22 cellular contexts compared by ENCODE assay signal in the genomic region with DNA sequence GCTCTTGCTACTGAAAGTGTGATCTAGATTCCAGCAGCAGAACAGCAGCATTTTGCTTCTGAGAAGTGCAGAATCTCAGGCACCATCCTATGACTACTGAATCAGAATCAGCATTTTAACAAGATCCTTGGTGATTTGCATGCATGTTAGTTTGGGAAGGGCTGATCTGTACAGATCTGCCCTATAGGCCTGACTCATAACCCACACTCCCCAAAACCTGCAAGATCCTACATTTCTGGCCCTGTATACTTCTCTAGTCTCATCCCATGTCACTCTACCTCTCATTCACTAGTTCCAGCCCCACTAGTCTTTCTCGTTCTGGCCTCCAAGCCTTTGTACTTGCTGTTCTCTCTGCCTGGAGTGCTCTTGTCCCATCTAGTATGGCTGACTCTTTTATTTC. TPM values are rescaled to one million over a fixed set of nuclear protein-coding genes. Genes with fewer than 3 reads are reported as not detected.
DNase-seq lines count a peak whose midpoint lies in the region; ATAC-seq, FAIRE-seq and TF ChIP-seq lines count a peak whose summit lies in the region.
"Had no signal": no experiment of that assay in that cellular context is flagged by ENCODE, and none has a peak within 500 bp of the region (broad histone marks: within the 10 kb centered on the region; RNA-seq: fewer than 3 reads in every experiment).

No MANE protein-coding gene starts in this region.

- no peaks in the 10 kb centered on the region for H3K9me1 ChIP-seq in endothelial cell of umbilical vein (replicated peaks; ENCODE audit: control insufficient read depth, extremely low read depth, insufficient read depth, low read length)

- H3K27ac ChIP-seq in endothelial cell of umbilical vein (ENCODE audit: insufficient read depth, low read depth, low read length): no peak overlapping the region
- peak overlapping the region; percentile 50 to 64 (median 57) for H3K27ac ChIP-seq in sigmoid colon
- H3K27ac ChIP-seq: coronary artery, KMS-11, lower lobe of right lung, psoas muscle, uterus had no signal

- H3K79me2 ChIP-seq in Loucy (ENCODE audit: insufficient read depth, low read length) (no peaks in the 10 kb centered on the region), endothelial cell of umbilical vein (ENCODE audit: control insufficient read depth, insufficient read depth, low read length) (no peaks in the 10 kb centered on the region)

- H3K4me2 ChIP-seq in Loucy (ENCODE audit: low read depth, low read length, poor library complexity, severe bottlenecking) (peak overlapping the region; percentile 48), endothelial cell of umbilical vein (ENCODE audit: insufficient read depth, low read length) (no peak overlapping the region)
- H3K4me2 ChIP-seq: KMS-11 had no signal

- peak overlapping the region; percentile 13 for H3K27ac Mint-ChIP-seq in activated CD4-positive, alpha-beta T cell treated with anti-CD3 and anti-CD28 coated beads, Interleukin-2, amount 10 ng/mL, durations not matched to agents 24 days and 14 days

- H3K4me1 ChIP-seq in Loucy (ENCODE audit: insufficient read depth, low read length, poor library complexity, severe bottlenecking): peaks cover 67% of the 10 kb centered on the region
- peaks cover 6% of the 10 kb centered on the region for H3K4me1 ChIP-seq in endothelial cell of umbilical vein (ENCODE audit: control insufficient read depth, extremely low read depth, insufficient read depth, low read length)
- H3K4me1 ChIP-seq in sigmoid colon: peaks cover 0 to 18% (median 12%) of the 10 kb centered on the region in 4 donors
- H3K4me1 ChIP-seq: uterus had no signal

- WGBS in sigmoid colon, 2 donors: 89 to 96% methylated on average over 1 of the region's 1 CpG

- H3K27me3 ChIP-seq in Loucy (ENCODE audit: insufficient read depth, low read length, poor library complexity, severe bottlenecking): no peaks in the 10 kb centered on the region
- H3K27me3 ChIP-seq in endothelial cell of umbilical vein (ENCODE audit: control insufficient read depth in 2 of 2, insufficient read depth in 2 of 2, low read length in 2 of 2): peaks cover 4 to 6% of the 10 kb centered on the region in 2 experiments
- no peaks in the 10 kb centered on the region for H3K27me3 ChIP-seq in sigmoid colon
- H3K27me3 ChIP-seq: uterus had no signal

- TF ChIP-seq EP300 in sigmoid colon (IDR thresholded peaks at IDR 0.05): no peak

- no peaks in the 10 kb centered on the region for H3F3A ChIP-seq in Loucy (ENCODE audit: low read depth)

- CTCF ChIA-PET in endothelial cell of umbilical vein (lab: Charles Lee): no interaction called here

- H3K9me2 ChIP-seq in Loucy (replicated peaks; ENCODE audit: low read depth, low read length): no peaks in the 10 kb centered on the region

- dilution Hi-C loops in endothelial cell of umbilical vein (cut with MboI; ENCODE audit: extremely low pct_ligation_motif_present, low sequenced_read_pairs): no loop called here

- BruUV-seq in endothelial cell of umbilical vein (replicated peaks; lab: Mats Ljungman, UMichigan): TSS peak; percentile 61

- no peaks in the 10 kb centered on the region for H3K9me3 ChIP-seq in Loucy (ENCODE audit: insufficient read depth, low read depth, low read length)
- no peaks in the 10 kb centered on the region for H3K9me3 ChIP-seq in endothelial cell of umbilical vein (replicated peaks; ENCODE audit: control insufficient read depth, insufficient read depth, low read length)
- no peaks in the 10 kb centered on the region for H3K9me3 ChIP-seq in sigmoid colon
- H3K9me3 ChIP-seq: lower lobe of right lung, psoas muscle, uterus had no signal

- peaks cover 11% of the 10 kb centered on the region for H3K9me3 Mint-ChIP-seq in activated CD4-positive, alpha-beta T cell treated with anti-CD3 and anti-CD28 coated beads, Interleukin-2, amount 10 ng/mL, durations not matched to agents 24 days and 14 days

- POLR2A ChIA-PET in endothelial cell of umbilical vein (lab: Charles Lee): no interaction called here

- H3K9ac ChIP-seq in Loucy (ENCODE audit: low read depth, low read length, poor library complexity, severe bottlenecking) (peak overlapping the region; percentile 63), endothelial cell of umbilical vein (replicated peaks; ENCODE audit: extremely low read depth, insufficient read depth, low read length) (no peak overlapping the region)
- H3K9ac ChIP-seq: KMS-11 had no signal

- no peak for ATAC-seq in HG02973 (IDR thresholded peaks at IDR 0.05; ENCODE audit: unreplicated experiment)
- ATAC-seq: lower lobe of right lung, psoas muscle had no signal

- TF ChIP-seq POLR2A in endothelial cell of umbilical vein (IDR thresholded peaks at IDR 0.05; ENCODE audit: low read depth, low read length) (no peak), sigmoid colon (IDR thresholded peaks at IDR 0.05) (no peak)

- intact Hi-C loops in activated CD4-positive, alpha-beta T cell treated with anti-CD3 and anti-CD28 coated beads, Interleukin-2, amount 10 ng/mL, durations not matched to agents 24 days and 14 days (cut with micrococcal nuclease): no loop called here
- intact Hi-C loops in endothelial cell of umbilical vein (cut with micrococcal nuclease): loop anchor here (2.0 kb wide), 1 partner anchor 14 kb away; no protein-coding TSS in a partner anchor
- intact Hi-C loops in sigmoid colon (cut with DNase I): no loop called here

- H2AFZ ChIP-seq in Loucy (ENCODE audit: low read length) (peak overlapping the region; percentile 64; the same call in 1 of the 2 replicates), endothelial cell of umbilical vein (ENCODE audit: low read depth, low read length) (no peak overlapping the region)

- H3K27me3 Mint-ChIP-seq in activated CD4-positive, alpha-beta T cell treated with anti-CD3 and anti-CD28 coated beads, Interleukin-2, amount 10 ng/mL, durations not matched to agents 24 days and 14 days: no peaks in the 10 kb centered on the region

- H3K36me3 Mint-ChIP-seq in activated CD4-positive, alpha-beta T cell treated with anti-CD3 and anti-CD28 coated beads, Interleukin-2, amount 10 ng/mL, durations not matched to agents 24 days and 14 days (ENCODE audit: low read depth): peaks cover 37% of the 10 kb centered on the region

- no peaks in the 10 kb centered on the region for H4K20me1 ChIP-seq in Loucy (ENCODE audit: insufficient read depth, low read length, poor library complexity, severe bottlenecking)
- H4K20me1 ChIP-seq in endothelial cell of umbilical vein (replicated peaks; ENCODE audit: control insufficient read depth, extremely low read depth, insufficient read depth, low read length): no peaks in the 10 kb centered on the region

- FAIRE-seq in endothelial cell of umbilical vein (lab: Jason Lieb, UNC): peak; percentile 35
- FAIRE-seq: A204.1 had no signal

- H3K4me3 Mint-ChIP-seq in activated CD4-positive, alpha-beta T cell treated with anti-CD3 and anti-CD28 coated beads, Interleukin-2, amount 10 ng/mL, durations not matched to agents 24 days and 14 days: no peak overlapping the region

- TF ChIP-seq CTCF in Loucy (conservative IDR thresholded peaks at IDR 0.05; ENCODE audit: low read length): no peak
- no peak for TF ChIP-seq CTCF in endothelial cell of umbilical vein (IDR thresholded peaks at IDR 0.05; ENCODE audit: extremely low read depth in 1 of 2, insufficient read depth in 1 of 2, low read depth in 1 of 2, low read length in 2 of 2)
- no peak for TF ChIP-seq CTCF in sigmoid colon (IDR thresholded peaks at IDR 0.05)

- peaks cover 34% of the 10 kb centered on the region for H3K4me1 Mint-ChIP-seq in activated CD4-positive, alpha-beta T cell treated with anti-CD3 and anti-CD28 coated beads, Interleukin-2, amount 10 ng/mL, durations not matched to agents 24 days and 14 days

- H3K4me3 ChIP-seq in Loucy (ENCODE audit: low read length, poor library complexity, severe bottlenecking) (no peak overlapping the region), endothelial cell of umbilical vein (replicated peaks in 1 of 3; ENCODE audit: insufficient read depth in 1 of 3, low read depth in 1 of 3, low read length in 3 of 3) (no peak overlapping the region), sigmoid colon (no peak overlapping the region)
- H3K4me3 ChIP-seq: coronary artery, lower lobe of right lung, psoas muscle, uterus had no signal

- no peaks in the 10 kb centered on the region for H3K36me3 ChIP-seq in Loucy (ENCODE audit: insufficient read depth, low read length)
- no peaks in the 10 kb centered on the region for H3K36me3 ChIP-seq in endothelial cell of umbilical vein (ENCODE audit: control insufficient read depth in 2 of 2, extremely low read depth in 1 of 2, insufficient read depth in 2 of 2, low read length in 2 of 2)
- H3K36me3 ChIP-seq in sigmoid colon: no peaks in the 10 kb centered on the region
- H3K36me3 ChIP-seq: lower lobe of right lung, uterus had no signal

- no peak for DNase-seq in activated CD4-positive, alpha-beta T cell treated with anti-CD3 and anti-CD28 coated beads, Interleukin-2, amount 10 ng/mL, durations not matched to agents 24 days and 14 days
- DNase-seq in activated CD4-positive, alpha-beta T cell treated with anti-CD3 and anti-CD28 coated beads for 48 hours: no peak
- DNase-seq in endothelial cell of umbilical vein (ENCODE audit: low read depth, low spot score): no peak
- DNase-seq in sigmoid colon: no peak
- no peak for DNase-seq in glomerular visceral epithelial cell (ENCODE audit: extremely low spot score)
- DNase-seq in NCI-H82 (lab: John Stamatoyannopoulos, UW): no peak
- DNase-seq: activated CD4-positive, alpha-beta T cell treated with anti-CD3 and anti-CD28 coated beads, Interleukin-2, amount 50 U/mL, for 4 hours; activated effector memory CD4-positive, alpha-beta T cell treated with anti-CD3 and anti-CD28 coated beads, Interleukin-2, amount 50 U/mL, for 16 hours; GDM1; GOT3; lower lobe of right lung; NCI-H526 treated with DMSO at 0.1 percent for 48 hours; psoas muscle; RPMI8226; stimulated activated CD8-positive, alpha-beta memory T cell treated with anti-CD3 and anti-CD28 coated beads, Interleukin-4, amount 100 ng/mL, for 48 hours; T-helper 9 cell; uterus had no signal

TF ChIP-seq in endothelial cell of umbilical vein, 7 proteins besides CTCF, POLR2A, EP300 and RAD21 (continues in another document):
- TF ChIP-seq POLR2AphosphoS5 (IDR thresholded peaks at IDR 0.05; ENCODE audit: insufficient read depth, low read depth, low read length) (no peak), MYC (IDR thresholded peaks at IDR 0.05; ENCODE audit: low read depth, low read length) (no peak)

RNA-seq across cellular contexts. Expression of a gene that starts 15.7 kb away (rescaled TPM):
- 153 and 160 TPM in 2 replicates for total RNA-seq in activated CD4-positive, alpha-beta T cell treated with anti-CD3 and anti-CD28 coated beads, Interleukin-2, amount 10 ng/mL, durations not matched to agents 24 days and 14 days
- total RNA-seq in endothelial cell of umbilical vein: 41.5 and 48.8 TPM in 2 replicates
- 17.9 and 20.9 TPM in 2 replicates for polyA plus RNA-seq in endothelial cell of umbilical vein
- 28.7 and 29.9 TPM in 2 replicates for polyA plus RNA-seq in endothelial cell of umbilical vein (2011; cell fraction: cytosol; rRNA removed)
- polyA plus RNA-seq in endothelial cell of umbilical vein (2011; cell fraction: nucleus; rRNA removed): 31.4 and 43.1 TPM in 2 replicates
- 40.4 and 47.3 TPM in 2 replicates for polyA plus RNA-seq in endothelial cell of umbilical vein (2012)
- 29.2 and 37.0 TPM in 2 replicates for polyA minus RNA-seq in endothelial cell of umbilical vein
- 32.5 TPM for polyA minus RNA-seq in endothelial cell of umbilical vein (2011; cell fraction: cytosol; rRNA and poly(A)+ RNA removed)
- polyA minus RNA-seq in endothelial cell of umbilical vein (2011; cell fraction: nucleus; rRNA and poly(A)+ RNA removed): 19.3 and 19.8 TPM in 2 replicates
- total RNA-seq in sigmoid colon: 10 to 100 TPM; 77.3 to 95.6 (median 81.5) TPM
- polyA plus RNA-seq in sigmoid colon: 10 to 100 TPM; 31.4 to 45.5 (median 34.8) TPM
